Comparison of ENCODE assay signal across 1 cellular context in genomic region chr19:10567696-10568443, GRCh38.
TF ChIP-seq lines count a peak whose summit lies in the region.

No MANE protein-coding gene starts in this region.

TF ChIP-seq in GM23338, 12 proteins besides CTCF, POLR2A, EP300 and RAD21 (continued from another document):
- TF ChIP-seq ZNF462 (CRISPR knock-in tag; IDR thresholded peaks at IDR 0.05) (no peak), STAT1 (IDR thresholded peaks at IDR 0.05; ENCODE audit: unreplicated experiment) (no peak)
